8 cellular contexts compared by ENCODE assay signal in genomic region chr11:46242961-46243795, GRCh38. TPM values are rescaled to one million over a fixed set of nuclear protein-coding genes. Genes with fewer than 3 reads are reported as not detected.
DNase-seq lines count a peak whose midpoint lies in the region; ATAC-seq and TF ChIP-seq lines count a peak whose summit lies in the region.

No MANE protein-coding gene starts in this region.

- peak overlapping the region; percentile 40 for H3K4me3 ChIP-seq in colonic mucosa

- no peaks in the 10 kb centered on the region for H3K36me3 ChIP-seq in colonic mucosa

- ATAC-seq in HG03442 (IDR thresholded peaks at IDR 0.05; ENCODE audit: unreplicated experiment) (peak; percentile 56), left colon (peak; percentile 85)

- H3K9me3 ChIP-seq in colonic mucosa, result no peaks in the 10 kb centered on the region

- TF ChIP-seq CTCF in colonic mucosa (IDR thresholded peaks at IDR 0.05), result no peak

- peak; percentile 84 to 86 for DNase-seq in AML-193 (lab: John Stamatoyannopoulos, UW)
- DNase-seq in NCI-H524 (lab: John Stamatoyannopoulos, UW), result peak; percentile 60 to 86
- DNase-seq in activated CD4-positive, alpha-beta T cell treated with anti-CD3 and anti-CD28 coated beads for 48 hours, result peak; percentile 95
- DNase-seq in colonic mucosa, result peak; percentile 95
- DNase-seq in left colon, result peak; percentile 93 to 96
- DNase-seq in stimulated activated CD4-positive, alpha-beta T cell treated with anti-CD3 and anti-CD28 coated beads, Interleukin-1b, Interleukin-23, amount 100 ng/mL, for 1 hour (ENCODE audit: low read depth in 2 of 2), result peak; percentile 74 to 87

- H3K27ac ChIP-seq in colonic mucosa, result peak overlapping the region; percentile 77

- H3K27me3 ChIP-seq in colonic mucosa, result peaks cover under 1% of the 10 kb centered on the region

- intact Hi-C loops in colonic mucosa (cut with DNase I), result loop anchor here (5.0 to 10.0 kb wide), 2 partner anchors 64 to 292 kb away; no protein-coding TSS in a partner anchor
- intact Hi-C loops in left colon (cut with DNase I, micrococcal nuclease), result loop anchor here in 1 of 2 donors (10.0 kb wide), 1 partner anchor 72 kb away; no protein-coding TSS in a partner anchor

- H3K4me1 ChIP-seq in colonic mucosa, result peaks cover 10% of the 10 kb centered on the region

- H3K9ac ChIP-seq in colonic mucosa (ENCODE audit: low read depth in 2 of 2, low read length in 2 of 2), result peak overlapping the region; percentile 66 to 82

- TF ChIP-seq POLR2A in GM19193 (IDR thresholded peaks at IDR 0.05; ENCODE audit: extremely low read depth, insufficient read depth, insufficient read length), result peak; percentile 82

RNA-seq across cellular contexts. Expression of gene CREB3L1, which starts 34.3 kb away (rescaled TPM):
- 100 to 1,000 TPM; 143 to 150 TPM for total RNA-seq in colonic mucosa
- total RNA-seq in left colon, result 100 to 1,000 TPM; 118 to 200 TPM

Comparison
In these comparisons a context has a peak if more than half of its experiments do, and no peak if none do; other contexts are left out.
1. Peak in every context shown above with its lines: DNase-seq, ATAC-seq, H3K4me3 ChIP-seq and H3K27ac ChIP-seq.